Comparison of ENCODE assay signal across 1 cellular context in the genomic region with DNA sequence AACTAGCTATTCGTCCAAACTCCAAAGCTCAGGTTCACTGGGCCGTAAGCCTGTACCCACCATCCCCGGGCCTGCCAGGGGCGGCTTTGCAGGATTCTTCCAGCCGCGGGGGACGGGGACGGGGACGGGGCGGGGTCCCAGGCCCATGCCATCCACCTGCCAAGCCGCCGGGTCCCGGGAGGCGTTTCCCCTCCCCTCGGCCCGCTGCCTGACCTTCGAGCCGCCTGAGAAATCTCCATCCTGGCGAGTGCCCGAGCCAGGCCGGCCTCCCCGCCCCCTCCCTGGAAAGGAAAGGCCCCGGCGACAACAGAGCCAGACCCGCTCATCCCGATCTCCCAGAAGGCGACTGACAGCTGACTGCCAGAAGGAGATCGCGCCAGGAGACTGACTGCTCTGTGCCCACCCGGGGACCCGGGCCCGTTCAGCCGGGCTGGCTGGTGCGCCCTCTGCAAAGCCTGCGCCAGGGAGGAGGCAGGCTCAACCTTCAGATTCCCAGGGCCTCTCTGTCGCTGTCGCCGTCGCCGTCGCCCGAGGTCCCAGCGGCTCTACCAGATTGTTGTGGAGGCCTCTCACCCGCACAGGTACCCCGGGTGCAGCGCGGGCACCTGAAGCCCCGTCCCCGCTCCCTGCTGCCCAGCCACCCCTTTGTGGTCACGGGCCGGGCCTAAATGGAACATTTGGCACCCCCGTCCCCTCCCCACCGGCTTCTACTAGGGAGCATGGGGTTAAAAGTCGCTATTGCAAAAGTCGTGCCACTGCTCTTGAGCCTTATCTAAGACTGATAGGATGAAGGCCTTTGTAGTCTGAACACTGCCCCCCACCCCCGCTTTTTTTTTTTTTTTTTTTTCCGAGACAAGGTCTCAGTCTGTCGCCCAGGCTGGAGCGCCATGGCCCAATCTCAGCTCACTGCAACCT.
TF ChIP-seq lines count a peak whose summit lies in the region.

RGN (plus strand) TSS at position 315 of the 915 bp plus-strand sequence. CDS start 2,702 bp downstream, outside the sequence.

TF ChIP-seq in WTC11, 78 proteins besides CTCF, POLR2A, EP300 and RAD21 (continued from another document):
- TF ChIP-seq, protein P1, sequence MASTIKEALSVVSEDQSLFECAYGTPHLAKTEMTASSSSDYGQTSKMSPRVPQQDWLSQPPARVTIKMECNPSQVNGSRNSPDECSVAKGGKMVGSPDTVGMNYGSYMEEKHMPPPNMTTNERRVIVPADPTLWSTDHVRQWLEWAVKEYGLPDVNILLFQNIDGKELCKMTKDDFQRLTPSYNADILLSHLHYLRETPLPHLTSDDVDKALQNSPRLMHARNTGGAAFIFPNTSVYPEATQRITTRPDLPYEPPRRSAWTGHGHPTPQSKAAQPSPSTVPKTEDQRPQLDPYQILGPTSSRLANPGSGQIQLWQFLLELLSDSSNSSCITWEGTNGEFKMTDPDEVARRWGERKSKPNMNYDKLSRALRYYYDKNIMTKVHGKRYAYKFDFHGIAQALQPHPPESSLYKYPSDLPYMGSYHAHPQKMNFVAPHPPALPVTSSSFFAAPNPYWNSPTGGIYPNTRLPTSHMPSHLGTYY (CRISPR knock-in tag; IDR thresholded peaks at IDR 0.05), result no peak
- no peak for TF ChIP-seq MLX (CRISPR knock-in tag; IDR thresholded peaks at IDR 0.05)
- no peak for TF ChIP-seq SMAD3 (CRISPR knock-in tag; IDR thresholded peaks at IDR 0.05; ENCODE audit: borderline replicate concordance)
TF ChIP-seq in WTC11: peak in this region for 0.
